8 cellular contexts compared by ENCODE assay signal in genomic region chrX:134026732-134027311, GRCh38. TPM values are rescaled to one million over a fixed set of nuclear protein-coding genes. Genes with fewer than 3 reads are reported as not detected.
A peak's percentile ranks its signal among the peaks of the same experiment; 100 is the strongest.
DNase-seq lines count a peak whose midpoint lies in the region; ATAC-seq and TF ChIP-seq lines count a peak whose summit lies in the region.

No MANE protein-coding gene starts in this region.

- H3K9me3 ChIP-seq in MG63 = no peaks in the 10 kb centered on the region
- no peaks in the 10 kb centered on the region for H3K9me3 ChIP-seq in heart left ventricle

- WGBS in heart left ventricle, 4 donors = 9 to 25% (median 17%) methylated on average over 10 of the region's 10 CpGs

- no peak for TF ChIP-seq POLR2A in heart left ventricle (IDR thresholded peaks at IDR 0.05)

- H3K4me1 ChIP-seq in heart left ventricle (no peaks in the 10 kb centered on the region), rectal smooth muscle tissue (ENCODE audit: control insufficient read depth, insufficient read depth, low read length) (no peaks in the 10 kb centered on the region)

- peaks cover 13% of the 10 kb centered on the region for H3K4me1 Mint-ChIP-seq in activated naive CD4-positive, alpha-beta T cell treated with anti-CD3 and anti-CD28 coated beads, Interleukin-2, amount 10 ng/mL, durations not matched to agents 7 days and 5 days

- peak in 2 of 4 donors; percentile 57 to 65 for ATAC-seq in heart left ventricle
- ATAC-seq in HG03280 (IDR thresholded peaks at IDR 0.05; ENCODE audit: unreplicated experiment) = no peak

- H3K36me3 Mint-ChIP-seq in activated naive CD4-positive, alpha-beta T cell treated with anti-CD3 and anti-CD28 coated beads, Interleukin-2, amount 10 ng/mL, durations not matched to agents 7 days and 5 days = no peaks in the 10 kb centered on the region

- H3K27ac Mint-ChIP-seq in activated naive CD4-positive, alpha-beta T cell treated with anti-CD3 and anti-CD28 coated beads, Interleukin-2, amount 10 ng/mL, durations not matched to agents 7 days and 5 days = no peak overlapping the region

- CTCF ChIA-PET in activated naive CD4-positive, alpha-beta T cell treated with anti-CD3 and anti-CD28 coated beads, Interleukin-2, amount 10 ng/mL, durations not matched to agents 7 days and 5 days (lab: Charles Lee) = interaction anchor here (0.6 to 3.2 kb wide), 10 partner anchors 12 to 1329 kb away, joined by 3 to 17 read pairs (median 6); no protein-coding TSS in a partner anchor

- DNase-seq in NCI-H345 (lab: John Stamatoyannopoulos, UW) (peak; percentile 4), NCI-H345 treated with DMSO at 0.1 percent for 48 hours (lab: John Stamatoyannopoulos, UW; ENCODE audit: unreplicated experiment) (no peak), MG63 (peak; percentile 13), heart left ventricle (peak in 1 of 5 donors; percentile 19), activated gamma-delta T cell (lab: John Stamatoyannopoulos, UW) (no peak)
- DNase-seq in activated naive CD4-positive, alpha-beta T cell treated with anti-CD3 and anti-CD28 coated beads, Interleukin-2, amount 10 ng/mL, durations not matched to agents 7 days and 5 days = peak; percentile 56

- H3K4me3 ChIP-seq in MG63 (no peak overlapping the region), heart left ventricle (peak overlapping the region in 6 of 12 donors; percentile 17 to 40 (median 30)), rectal smooth muscle tissue (ENCODE audit: low read length) (peak overlapping the region; percentile 43)

- H3K36me3 ChIP-seq in MG63 (no peaks in the 10 kb centered on the region), heart left ventricle (no peaks in the 10 kb centered on the region), rectal smooth muscle tissue (ENCODE audit: control insufficient read depth, insufficient read depth, low read length) (no peaks in the 10 kb centered on the region)

- no peaks in the 10 kb centered on the region for H3K27me3 Mint-ChIP-seq in activated naive CD4-positive, alpha-beta T cell treated with anti-CD3 and anti-CD28 coated beads, Interleukin-2, amount 10 ng/mL, durations not matched to agents 7 days and 5 days

- H3K27ac ChIP-seq in heart left ventricle (no peak overlapping the region), rectal smooth muscle tissue (ENCODE audit: low read depth, low read length) (no peak overlapping the region)

- no peaks in the 10 kb centered on the region for H3K9me3 Mint-ChIP-seq in activated naive CD4-positive, alpha-beta T cell treated with anti-CD3 and anti-CD28 coated beads, Interleukin-2, amount 10 ng/mL, durations not matched to agents 7 days and 5 days

- peak overlapping the region; percentile 18 for H3K4me3 Mint-ChIP-seq in activated naive CD4-positive, alpha-beta T cell treated with anti-CD3 and anti-CD28 coated beads, Interleukin-2, amount 10 ng/mL, durations not matched to agents 7 days and 5 days

- intact Hi-C loops in heart left ventricle (cut with DNase I) = loop anchor here in 4 of 10 donors (5.0 kb wide), 1 partner anchor 235 kb away; no protein-coding TSS in a partner anchor

- TF ChIP-seq CTCF in heart left ventricle (IDR thresholded peaks at IDR 0.05) = peak in 10 of 12 donors; percentile 20 to 55 (median 39)

- H3K27me3 ChIP-seq in MG63 (no peaks in the 10 kb centered on the region), heart left ventricle (peaks cover 0 to 7% (median 0%) of the 10 kb centered on the region in 9 donors), rectal smooth muscle tissue (ENCODE audit: control insufficient read depth, insufficient read depth, low read length) (no peaks in the 10 kb centered on the region)

- no peak overlapping the region for H3K9ac ChIP-seq in rectal smooth muscle tissue (ENCODE audit: low read length)

RNA-seq across cellular contexts. Expression of gene GPC3, which starts 41.4 kb away (rescaled TPM):
- total RNA-seq in MG63 (2014; rRNA removed; shearing (Covaris generic); ENCODE audit: low replicate concordance) = 1.1 TPM in 1 of 2 replicates, not detected in the other
- total RNA-seq in heart left ventricle = 10 to 100 TPM in 1 of 9 donors, 1 to 10 TPM in 7, under 1 TPM in 1; 0.65 to 16.9 (median 3.2) TPM
- polyA plus RNA-seq in heart left ventricle = 1 to 10 TPM in 1 of 2 donors, under 1 TPM in 1; 0.19 to 1.6 TPM

Comparison
In these comparisons a context has a peak if more than half of its experiments do, and no peak if none do; other contexts are left out.
1. DNase-seq: peak in NCI-H345 (single experiment), MG63 (single experiment) and activated naive CD4-positive, alpha-beta T cell treated with anti-CD3 and anti-CD28 coated beads, Interleukin-2, amount 10 ng/mL, durations not matched to agents 7 days and 5 days (single experiment); none in NCI-H345 treated with DMSO at 0.1 percent for 48 hours (single experiment) and activated gamma-delta T cell (single experiment).